27 cellular contexts compared by ENCODE assay signal in the genomic region with DNA sequence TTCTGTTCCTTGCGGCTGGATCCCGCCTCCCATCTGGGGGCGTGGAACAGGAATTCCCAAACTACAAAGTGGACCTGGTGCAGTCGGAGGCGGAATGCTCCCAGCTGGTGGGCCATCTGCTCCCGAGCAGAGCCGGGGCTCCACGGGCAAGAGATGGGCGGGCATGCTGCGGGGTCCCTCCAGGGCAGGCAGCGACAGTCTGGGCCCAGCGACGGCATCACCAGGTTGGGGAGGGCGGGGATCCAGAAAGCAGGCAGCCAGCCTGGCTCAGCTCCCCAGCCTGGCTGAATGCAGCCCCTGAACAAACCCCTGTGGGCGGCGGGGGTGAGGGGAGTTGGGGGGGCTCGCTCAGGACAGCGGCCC. TPM values are rescaled to one million over a fixed set of nuclear protein-coding genes. Genes with fewer than 3 reads are reported as not detected.
"Had no signal": no experiment of that assay in that cellular context is flagged by ENCODE, and none has a peak within 500 bp of the region (broad histone marks: within the 10 kb centered on the region; RNA-seq: fewer than 3 reads in every experiment).

No MANE protein-coding gene starts in this region.

- DNase-seq: activated B cell treated with CpG ODN at 0.5 μM for 24 hours; activated CD4-positive, alpha-beta T cell treated with anti-CD3 and anti-CD28 coated beads for 1 hour; activated CD4-positive, alpha-beta T cell treated with anti-CD3 and anti-CD28 coated beads, Interleukin-2, amount 10 ng/mL, durations not matched to agents 24 days and 14 days; activated CD4-positive, alpha-beta T cell treated with anti-CD3 and anti-CD28 coated beads, Interleukin-2, amount 50 U/mL, for 48 hours; activated CD8-positive, alpha-beta memory T cell treated with anti-CD3 and anti-CD28 coated beads, Interleukin-2, amount 10 ng/mL, durations not matched to agents 7 days and 5 days; activated effector memory CD4-positive, alpha-beta T cell treated with Interleukin-2 at 50 U/mL for 16 hours; activated naive CD4-positive, alpha-beta T cell; activated naive CD8-positive, alpha-beta T cell treated with anti-CD3 and anti-CD28 coated beads, Interleukin-2, amount 50 U/mL, for 24 hours; activated T-cell treated with anti-CD3 and anti-CD28 coated beads, Interleukin-2, amount 50 U/mL, for 24 hours; amniotic stem cell; body of pancreas; central memory CD4-positive, alpha-beta T cell; KBM-7; NCI-H1048; NCI-H146; NCI-H2029 treated with DMSO at 0.1 percent for 48 hours; NCI-H2227 treated with DMSO at 0.1 percent for 48 hours; NCI-H446 treated with DMSO at 0.1 percent for 48 hours; NCI-H526 treated with DMSO at 0.1 percent for 48 hours; PC-3; SHP77; T-helper 17 cell; T-helper 9 cell had no signal

- H3K27ac Mint-ChIP-seq: activated B cell treated with CpG ODN at 0.5 μM for 24 hours; activated CD4-positive, alpha-beta T cell treated with anti-CD3 and anti-CD28 coated beads, Interleukin-2, amount 10 ng/mL, durations not matched to agents 24 days and 14 days; activated CD8-positive, alpha-beta memory T cell treated with anti-CD3 and anti-CD28 coated beads, Interleukin-2, amount 10 ng/mL, durations not matched to agents 7 days and 5 days; activated naive CD4-positive, alpha-beta T cell treated with anti-CD3 and anti-CD28 coated beads, Interleukin-2, amount 50 U/mL, for 72 hours; activated naive CD8-positive, alpha-beta T cell treated with anti-CD3 and anti-CD28 coated beads, Interleukin-2, amount 50 U/mL, for 24 hours; activated T-cell treated with anti-CD3 and anti-CD28 coated beads, Interleukin-2, amount 50 U/mL, for 24 hours; activated T-helper 1 cell treated with anti-CD3 and anti-CD28 coated beads, Interleukin-12 subunit alpha, Interleukin-12 subunit beta, Interleukin-2, Interleukin-4 antibody, amounts not matched to agents 30 ng/mL and 10 ng/mL and 1 ng/mL, durations not matched to agents 14 hours and 24 hours and 36 hours; T-helper 17 cell had no signal

- H3K9me3 Mint-ChIP-seq: activated B cell treated with CpG ODN at 0.5 μM for 24 hours; activated CD4-positive, alpha-beta T cell treated with anti-CD3 and anti-CD28 coated beads, Interleukin-2, amount 10 ng/mL, durations not matched to agents 24 days and 14 days; activated naive CD4-positive, alpha-beta T cell treated with anti-CD3 and anti-CD28 coated beads, Interleukin-2, amount 50 U/mL, for 72 hours; activated naive CD8-positive, alpha-beta T cell treated with anti-CD3 and anti-CD28 coated beads, Interleukin-2, amount 50 U/mL, for 24 hours; activated T-cell treated with anti-CD3 and anti-CD28 coated beads, Interleukin-2, amount 50 U/mL, for 24 hours; activated T-helper 1 cell treated with anti-CD3 and anti-CD28 coated beads, Interleukin-12 subunit alpha, Interleukin-12 subunit beta, Interleukin-2, Interleukin-4 antibody, amounts not matched to agents 30 ng/mL and 10 ng/mL and 1 ng/mL, durations not matched to agents 14 hours and 24 hours and 36 hours had no signal

- H3K9me3 ChIP-seq: ascending aorta, SJSA1 had no signal

- H3K27ac ChIP-seq: ascending aorta, body of pancreas, SJSA1 had no signal

- H3K36me3 Mint-ChIP-seq: activated CD8-positive, alpha-beta memory T cell treated with anti-CD3 and anti-CD28 coated beads, Interleukin-2, amount 10 ng/mL, durations not matched to agents 7 days and 5 days; activated naive CD4-positive, alpha-beta T cell treated with anti-CD3 and anti-CD28 coated beads, Interleukin-2, amount 50 U/mL, for 72 hours had no signal

- H3K4me1 Mint-ChIP-seq: activated CD4-positive, alpha-beta T cell treated with anti-CD3 and anti-CD28 coated beads, Interleukin-2, amount 10 ng/mL, durations not matched to agents 24 days and 14 days had no signal

- H3K36me3 ChIP-seq: ascending aorta, SJSA1 had no signal

- H3K4me3 Mint-ChIP-seq: activated B cell treated with CpG ODN at 0.5 μM for 24 hours; activated CD4-positive, alpha-beta T cell treated with anti-CD3 and anti-CD28 coated beads, Interleukin-2, amount 10 ng/mL, durations not matched to agents 24 days and 14 days; activated CD8-positive, alpha-beta memory T cell treated with anti-CD3 and anti-CD28 coated beads, Interleukin-2, amount 10 ng/mL, durations not matched to agents 7 days and 5 days; activated naive CD8-positive, alpha-beta T cell treated with anti-CD3 and anti-CD28 coated beads, Interleukin-2, amount 50 U/mL, for 24 hours; activated T-cell treated with anti-CD3 and anti-CD28 coated beads, Interleukin-2, amount 50 U/mL, for 24 hours; activated T-helper 1 cell treated with anti-CD3 and anti-CD28 coated beads, Interleukin-12 subunit alpha, Interleukin-12 subunit beta, Interleukin-2, Interleukin-4 antibody, amounts not matched to agents 30 ng/mL and 10 ng/mL and 1 ng/mL, durations not matched to agents 14 hours and 24 hours and 36 hours; T-helper 17 cell had no signal

- H3K4me1 ChIP-seq: SJSA1 had no signal

- H3K4me3 ChIP-seq: ascending aorta, body of pancreas, SJSA1 had no signal

RNA-seq across cellular contexts. Expression of a gene that starts 44.6 kb away (rescaled TPM):
- total RNA-seq: ascending aorta had no signal
